ENCODE assay signal across 8 cellular contexts in genomic region chr11:102201776-102202175, GRCh38.
"Had no signal": no experiment of that assay in that cellular context is flagged by ENCODE, and none has a peak within 500 bp of the region (broad histone marks: within the 10 kb centered on the region; RNA-seq: fewer than 3 reads in every experiment).

No MANE protein-coding gene starts in this region.

- H3K4me3 ChIP-seq: GM12878 had no signal

- FAIRE-seq: G401.6, GM12878, GM12891, GM12892, GM18507, GM19239 had no signal

- ATAC-seq: GM12878 had no signal

- DNase-seq: GDM1, GF-D8 had no signal
